In genomic region chr1:100526894-100527293, GRCh38 we compare ENCODE assay signal across 28 cellular contexts. TPM values are rescaled to one million over a fixed set of nuclear protein-coding genes. Genes with fewer than 3 reads are reported as not detected.
"Had no signal": no experiment of that assay in that cellular context is flagged by ENCODE, and none has a peak within 500 bp of the region (broad histone marks: within the 10 kb centered on the region; RNA-seq: fewer than 3 reads in every experiment).

No MANE protein-coding gene starts in this region.

- H3K4me3 Mint-ChIP-seq: stimulated activated memory B cell treated with anti-CD40 and anti-IgM and Interleukin-4, amounts not matched to agents 10 μg/mL and 1 μg/mL and 100 μg/mL, for 72 hours; stimulated activated naive B cell treated with anti-CD40 and anti-IgM and Interleukin-4, amounts not matched to agents 10 μg/mL and 1 μg/mL and 100 μg/mL, for 72 hours; stimulated activated naive CD8-positive, alpha-beta T cell treated with anti-CD3 and anti-CD28 coated beads, Interleukin-15, amount 100 ng/mL, for 72 hours; stimulated activated naive CD8-positive, alpha-beta T cell treated with anti-CD3 and anti-CD28 coated beads, Interleukin-15, Interleukin-2, amounts not matched to agents 100 ng/mL and 50 ng/mL, for 24 hours; type B pancreatic cell had no signal

- ATAC-seq: stimulated activated memory B cell treated with anti-CD40 and anti-IgM and Interleukin-4, amounts not matched to agents 10 μg/mL and 1 μg/mL and 100 μg/mL, for 72 hours; stimulated activated naive B cell treated with anti-CD40 and anti-IgM and Interleukin-4, amounts not matched to agents 10 μg/mL and 1 μg/mL and 100 μg/mL, for 72 hours; stimulated activated naive CD8-positive, alpha-beta T cell treated with anti-CD3 and anti-CD28 coated beads, Interleukin-15, amount 100 ng/mL, for 72 hours; stimulated activated naive CD8-positive, alpha-beta T cell treated with anti-CD3 and anti-CD28 coated beads, Interleukin-15, Interleukin-2, amounts not matched to agents 100 U/mL and 50 U/mL, for 24 hours; upper lobe of right lung had no signal

- H3K4me1 ChIP-seq: suprapubic skin, uterus had no signal

- H3K4me3 ChIP-seq: stomach, suprapubic skin, testis, thoracic aorta, thyroid gland, tibial artery, tibial nerve, transverse colon, upper lobe of left lung, upper lobe of right lung, uterus had no signal

- DNase-seq: stimulated activated CD4-positive, alpha-beta T cell treated with anti-CD3 and anti-CD28 coated beads, Interleukin-2, amount 100 ng/mL, for 24 hours; stimulated activated CD4-positive, alpha-beta T cell treated with anti-CD3 and anti-CD28 coated beads, Interleukin-2, amount 100 ng/mL, for 48 hours; stimulated activated CD4-positive, alpha-beta T cell treated with anti-CD3 and anti-CD28 coated beads, Interleukin-4, amount 100 ng/mL, for 1 hour; stimulated activated CD4-positive, alpha-beta T cell treated with anti-CD3 and anti-CD28 coated beads, Interleukin-4, amount 100 ng/mL, for 24 hours; stimulated activated CD4-positive, alpha-beta T cell treated with anti-CD3 and anti-CD28 coated beads, Interleukin-4, amount 100 ng/mL, for 4 hours; stimulated activated CD8-positive, alpha-beta memory T cell treated with anti-CD3 and anti-CD28 coated beads, Interleukin-4, amount 100 ng/mL, for 48 hours; stimulated activated naive B cell treated with anti-CD40 and anti-IgM and Interleukin-4, amounts not matched to agents 10 μg/mL and 1 μg/mL and 100 μg/mL, for 72 hours; stimulated activated naive CD4-positive, alpha-beta T cell; stimulated activated naive CD4-positive, alpha-beta T cell treated with Interleukin-2 at 50 U/mL for 16 hours; stimulated activated naive CD8-positive, alpha-beta T cell treated with anti-CD3 and anti-CD28 coated beads, Interleukin-15, amount 100 ng/mL, for 72 hours; stimulated activated naive CD8-positive, alpha-beta T cell treated with anti-CD3 and anti-CD28 coated beads, Interleukin-15, Interleukin-2, amounts not matched to agents 100 U/mL and 50 U/mL, for 24 hours; stomach; substantia nigra; testis; thyroid gland; tibial artery; transverse colon; trophoblast cell; upper lobe of left lung; upper lobe of right lung; uterus had no signal

- H3K36me3 Mint-ChIP-seq: stimulated activated memory B cell treated with anti-CD40 and anti-IgM and Interleukin-4, amounts not matched to agents 10 μg/mL and 1 μg/mL and 100 μg/mL, for 72 hours; stimulated activated naive B cell treated with anti-CD40 and anti-IgM and Interleukin-4, amounts not matched to agents 10 μg/mL and 1 μg/mL and 100 μg/mL, for 72 hours; type B pancreatic cell had no signal

- H3K9me3 Mint-ChIP-seq: stimulated activated naive CD8-positive, alpha-beta T cell treated with anti-CD3 and anti-CD28 coated beads, Interleukin-15, Interleukin-2, amounts not matched to agents 100 ng/mL and 50 ng/mL, for 24 hours; type B pancreatic cell had no signal

- H3K27ac ChIP-seq: stomach, suprapubic skin, testis, thoracic aorta, thyroid gland, tibial artery, tibial nerve, transverse colon, upper lobe of left lung, upper lobe of right lung, uterus had no signal

- H3K27me3 Mint-ChIP-seq: stimulated activated memory B cell treated with anti-CD40 and anti-IgM and Interleukin-4, amounts not matched to agents 10 μg/mL and 1 μg/mL and 100 μg/mL, for 72 hours; stimulated activated naive CD8-positive, alpha-beta T cell treated with anti-CD3 and anti-CD28 coated beads, Interleukin-15, amount 100 ng/mL, for 72 hours; stimulated activated naive CD8-positive, alpha-beta T cell treated with anti-CD3 and anti-CD28 coated beads, Interleukin-15, Interleukin-2, amounts not matched to agents 100 ng/mL and 50 ng/mL, for 24 hours had no signal

- H3K27ac Mint-ChIP-seq: stimulated activated memory B cell treated with anti-CD40 and anti-IgM and Interleukin-4, amounts not matched to agents 10 μg/mL and 1 μg/mL and 100 μg/mL, for 72 hours; stimulated activated naive B cell treated with anti-CD40 and anti-IgM and Interleukin-4, amounts not matched to agents 10 μg/mL and 1 μg/mL and 100 μg/mL, for 72 hours; stimulated activated naive CD8-positive, alpha-beta T cell treated with anti-CD3 and anti-CD28 coated beads, Interleukin-15, Interleukin-2, amounts not matched to agents 100 ng/mL and 50 ng/mL, for 24 hours; type B pancreatic cell had no signal

- FAIRE-seq: urothelium cell line had no signal

- H3K36me3 ChIP-seq: stomach, suprapubic skin, thoracic aorta, thyroid gland, tibial artery, tibial nerve, transverse colon, upper lobe of left lung, upper lobe of right lung, uterus had no signal

- H3K27me3 ChIP-seq: stomach, suprapubic skin, testis, thyroid gland, tibial artery, tibial nerve, transverse colon, upper lobe of left lung, upper lobe of right lung, uterus had no signal

- H3K9me3 ChIP-seq: stomach, suprapubic skin, testis, thoracic aorta, thyroid gland, tibial artery, tibial nerve, transverse colon, upper lobe of left lung, upper lobe of right lung, uterus had no signal

RNA-seq across cellular contexts. Expression of gene GPR88, which starts 11.0 kb away (rescaled TPM):
- total RNA-seq: suprapubic skin, upper lobe of right lung had no signal
